Comparison of ENCODE assay signal across 1 cellular context in the genomic region with DNA sequence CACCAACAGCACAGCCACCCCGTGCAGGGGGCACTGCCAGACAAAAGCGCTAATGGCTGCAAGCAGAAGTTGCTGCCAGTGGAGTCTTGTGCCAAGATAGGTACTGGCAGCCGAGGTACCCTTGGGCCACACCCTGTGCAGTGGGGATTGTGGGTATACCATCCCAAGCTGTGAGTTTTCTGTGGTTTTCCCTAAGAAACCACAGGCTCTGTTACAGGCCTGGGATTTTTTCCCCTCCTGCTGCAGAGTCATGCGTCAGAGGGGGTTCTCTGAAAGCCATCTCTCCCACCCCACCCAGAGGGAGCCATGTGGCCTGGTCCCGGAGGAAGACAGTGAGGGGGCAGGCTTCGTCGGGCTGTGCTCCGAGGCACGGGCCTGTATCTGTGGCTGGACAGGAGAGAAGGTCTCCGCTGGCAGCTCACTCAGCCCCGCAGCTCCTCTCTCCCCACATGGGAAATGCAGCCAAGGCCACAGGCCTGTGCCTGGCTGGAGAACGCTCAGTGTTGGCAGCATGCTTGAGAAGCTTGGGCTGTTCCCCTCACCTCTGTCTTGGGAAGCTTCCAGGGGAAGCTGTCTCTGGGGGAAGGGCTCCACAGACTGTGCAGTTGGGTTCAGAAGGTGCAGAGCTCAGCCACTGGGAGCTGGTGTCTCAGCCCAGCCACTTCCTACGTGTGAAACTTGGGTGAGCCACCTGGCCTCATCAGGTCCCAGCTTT.
TF ChIP-seq lines count a peak whose summit lies in the region.

No MANE protein-coding gene starts in this region.

TF ChIP-seq in SK-N-SH, 30 proteins besides CTCF, POLR2A, EP300 and RAD21 (continued from another document):
- TF ChIP-seq TAF1 (IDR thresholded peaks at IDR 0.05; ENCODE audit: borderline replicate concordance, low read depth, low read length) (0 out of 2 replicates have a peak, but pooled peaks have one; percentile 15), RFX5 (IDR thresholded peaks at IDR 0.05; ENCODE audit: low read length) (no peak), FOXJ3 (CRISPR knock-in tag; IDR thresholded peaks at IDR 0.05) (no peak), TCF12 (IDR thresholded peaks at IDR 0.05) (peak; percentile 30; the same call in 1 of the 2 replicates), RXRA (IDR thresholded peaks at IDR 0.05; ENCODE audit: borderline replicate concordance, low read depth) (no peak), YY1 (IDR thresholded peaks at IDR 0.05; ENCODE audit: low read depth) (no peak)
- TF ChIP-seq, protein P1, sequence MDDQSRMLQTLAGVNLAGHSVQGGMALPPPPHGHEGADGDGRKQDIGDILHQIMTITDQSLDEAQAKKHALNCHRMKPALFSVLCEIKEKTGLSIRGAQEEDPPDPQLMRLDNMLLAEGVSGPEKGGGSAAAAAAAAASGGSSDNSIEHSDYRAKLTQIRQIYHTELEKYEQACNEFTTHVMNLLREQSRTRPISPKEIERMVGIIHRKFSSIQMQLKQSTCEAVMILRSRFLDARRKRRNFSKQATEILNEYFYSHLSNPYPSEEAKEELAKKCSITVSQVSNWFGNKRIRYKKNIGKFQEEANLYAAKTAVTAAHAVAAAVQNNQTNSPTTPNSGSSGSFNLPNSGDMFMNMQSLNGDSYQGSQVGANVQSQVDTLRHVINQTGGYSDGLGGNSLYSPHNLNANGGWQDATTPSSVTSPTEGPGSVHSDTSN (IDR thresholded peaks at IDR 0.05) = no peak
- TF ChIP-seq, protein P2, sequence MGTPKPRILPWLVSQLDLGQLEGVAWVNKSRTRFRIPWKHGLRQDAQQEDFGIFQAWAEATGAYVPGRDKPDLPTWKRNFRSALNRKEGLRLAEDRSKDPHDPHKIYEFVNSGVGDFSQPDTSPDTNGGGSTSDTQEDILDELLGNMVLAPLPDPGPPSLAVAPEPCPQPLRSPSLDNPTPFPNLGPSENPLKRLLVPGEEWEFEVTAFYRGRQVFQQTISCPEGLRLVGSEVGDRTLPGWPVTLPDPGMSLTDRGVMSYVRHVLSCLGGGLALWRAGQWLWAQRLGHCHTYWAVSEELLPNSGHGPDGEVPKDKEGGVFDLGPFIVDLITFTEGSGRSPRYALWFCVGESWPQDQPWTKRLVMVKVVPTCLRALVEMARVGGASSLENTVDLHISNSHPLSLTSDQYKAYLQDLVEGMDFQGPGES (IDR thresholded peaks at IDR 0.05; ENCODE audit: low read depth, low read length) = no peak
